ENCODE assay signal across 3 cellular contexts in the genomic region with DNA sequence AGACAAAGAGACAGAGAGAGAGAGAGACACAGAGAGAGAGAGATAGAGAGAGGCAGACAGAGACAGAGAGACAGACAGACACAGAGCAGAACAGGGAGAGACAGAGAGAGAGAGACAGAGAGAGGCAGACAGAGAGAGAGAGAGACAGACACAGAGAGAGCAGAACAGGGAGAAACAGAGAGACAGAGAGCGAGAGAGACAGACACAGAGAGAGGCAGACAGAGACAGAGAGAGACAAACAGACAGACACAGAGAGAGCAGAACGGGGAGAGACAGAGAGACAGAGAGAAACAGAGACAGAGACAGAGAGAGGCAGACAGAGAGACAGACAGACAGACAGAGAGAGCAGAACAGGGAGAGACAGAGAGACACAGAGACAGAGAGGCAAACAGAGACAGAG. TPM values are rescaled to one million over a fixed set of nuclear protein-coding genes. Genes with fewer than 3 reads are reported as not detected.
"Had no signal": no experiment of that assay in that cellular context is flagged by ENCODE, and none has a peak within 500 bp of the region (broad histone marks: within the 10 kb centered on the region; RNA-seq: fewer than 3 reads in every experiment).

No MANE protein-coding gene starts in this region.

RNA-seq across cellular contexts. Expression of a gene that starts 4.6 kb away (rescaled TPM):
- total RNA-seq: skeletal muscle tissue had no signal

RNA-seq across cellular contexts. Expression of a gene that starts 36.6 kb away (rescaled TPM):
- polyA plus RNA-seq: naive thymus-derived CD4-positive, alpha-beta T cell had no signal

RNA-seq across cellular contexts. Expression of a gene that starts 54.9 kb away (rescaled TPM):
- polyA plus RNA-seq: naive thymus-derived CD8-positive, alpha-beta T cell had no signal
